Comparison of ENCODE assay signal across 23 cellular contexts in genomic region chr5:109924708-109925107, GRCh38.
DNase-seq lines count a peak whose midpoint lies in the region; ATAC-seq, FAIRE-seq and TF ChIP-seq lines count a peak whose summit lies in the region.
"Had no signal": no experiment of that assay in that cellular context is flagged by ENCODE, and none has a peak within 500 bp of the region (broad histone marks: within the 10 kb centered on the region; RNA-seq: fewer than 3 reads in every experiment).

No MANE protein-coding gene starts in this region.

- TF ChIP-seq EP300 in SK-N-SH (IDR thresholded peaks at IDR 0.05; ENCODE audit: borderline replicate concordance in 1 of 2, low read depth in 1 of 2, low read length in 1 of 2) (peak in 1 of 2 experiments; percentile 58; a peak in 2 of 4 replicates), H1 (IDR thresholded peaks at IDR 0.05; ENCODE audit: borderline replicate concordance in 1 of 2, low read depth in 2 of 2, low read length in 2 of 2) (no peak)

- H3K4me1 Mint-ChIP-seq in CD8-positive, alpha-beta T cell (ENCODE audit: low read depth) = peaks cover 57% of the 10 kb centered on the region
- H3K4me1 Mint-ChIP-seq: CD14-positive monocyte had no signal

- H4K8ac ChIP-seq in H1 (ENCODE audit: extremely low read depth, insufficient read depth, low read length) = no peak overlapping the region

- no peak overlapping the region for H2AK5ac ChIP-seq in H1 (ENCODE audit: low read depth, low read length)

- 61% methylated on average over 1 of the region's 1 CpG for WGBS in SK-N-SH (ENCODE audit: low lambda C conversion rate)
- WGBS in H1 (ENCODE audit: extremely low coverage in 1 of 2, insufficient coverage in 1 of 2, insufficient read length in 1 of 2, insufficient replicate concordance in 2 of 2, low coverage in 1 of 2, low lambda C conversion rate in 2 of 2, missing lambda C conversion rate in 1 of 2), 2 experiments = 87% methylated on average over 1 of the region's 1 CpG; no CpG with 5 or more reads in 1 of the 2 experiments

- H3K79me2 ChIP-seq in SK-N-SH (ENCODE audit: insufficient read depth) (no peaks in the 10 kb centered on the region), H1 (ENCODE audit: control insufficient read depth in 1 of 2, insufficient read depth in 2 of 2, low read length in 2 of 2) (no peaks in the 10 kb centered on the region)

- H4K20me1 ChIP-seq in SK-N-SH (ENCODE audit: insufficient read depth) (no peaks in the 10 kb centered on the region), H1 (replicated peaks in 1 of 2; ENCODE audit: control insufficient read depth in 1 of 2, insufficient read depth in 2 of 2, low read length in 2 of 2) (no peaks in the 10 kb centered on the region)
- H4K20me1 ChIP-seq: BLaER1 treated with 17β-estradiol and CSF1 and Interleukin-3, amounts not matched to agents 10 nM and 100 nM had no signal

- H3K4ac ChIP-seq in H1 (replicated peaks; ENCODE audit: insufficient read length, low read depth, low read length) = no peak overlapping the region

- no peaks in the 10 kb centered on the region for H3K9me3 ChIP-seq in CD8-positive, alpha-beta T cell (ENCODE audit: low read length)
- H3K9me3 ChIP-seq in SK-N-SH = no peaks in the 10 kb centered on the region
- H3K9me3 ChIP-seq in H1 (ENCODE audit: insufficient read depth in 2 of 2, low read depth in 1 of 2, low read length in 1 of 2) = no peaks in the 10 kb centered on the region
- H3K9me3 ChIP-seq: A549; BE2C; BLaER1 treated with 17β-estradiol and CSF1 and Interleukin-3, amounts not matched to agents 10 nM and 100 nM had no signal

- no peaks in the 10 kb centered on the region for H3F3A ChIP-seq in SK-N-SH (replicated peaks; ENCODE audit: insufficient read depth)

- POLR2A ChIA-PET in CD8-positive, alpha-beta T cell (lab: Charles Lee) = interaction anchor here (0.9 kb wide), 1 partner anchor 64 kb away, joined by 3 read pairs; no protein-coding TSS in a partner anchor
- POLR2A ChIA-PET in SK-N-SH (lab: Yijun Ruan, JAX) = no interaction called here
- POLR2A ChIA-PET in H1 (lab: Charles Lee; ENCODE audit: partially characterized antibody) = no interaction called here

- intact Hi-C loops in CD8-positive, alpha-beta T cell (cut with DNase I, micrococcal nuclease) = loop anchor here (5.0 kb wide), 6 partner anchors 67 to 1542 kb away; partner anchors contain the start of gene FBXL17 (in 1 of the 2)

- no peaks in the 10 kb centered on the region for H3K27me3 Mint-ChIP-seq in CD8-positive, alpha-beta T cell (ENCODE audit: low read depth)
- H3K27me3 Mint-ChIP-seq: CD4-positive, alpha-beta T cell had no signal

- no peak overlapping the region for H4K91ac ChIP-seq in H1 (replicated peaks; ENCODE audit: insufficient read length, low read length)

- no peaks in the 10 kb centered on the region for H3K23me2 ChIP-seq in H1 (ENCODE audit: low read depth, low read length)

- H3K4me1 ChIP-seq in CD8-positive, alpha-beta T cell (ENCODE audit: insufficient read depth, low read length) = peaks cover 43% of the 10 kb centered on the region
- peaks cover 0 to 14% of the 10 kb centered on the region in 2 experiments; a peak in 1 of 4 replicates for H3K4me1 ChIP-seq in SK-N-SH (ENCODE audit: control insufficient read depth in 1 of 2, insufficient read depth in 2 of 2, low read depth in 1 of 2, low read length in 1 of 2)
- no peaks in the 10 kb centered on the region for H3K4me1 ChIP-seq in H1 (replicated peaks in 1 of 4; ENCODE audit: control insufficient read depth in 3 of 4, insufficient read depth in 4 of 4, low read length in 3 of 4)
- H3K4me1 ChIP-seq: A549; BE2C; BLaER1 treated with 17β-estradiol and CSF1 and Interleukin-3, amounts not matched to agents 10 nM and 100 nM had no signal

- no peak overlapping the region for H3K18ac ChIP-seq in H1 (ENCODE audit: extremely low read depth, low read length)

- no peak overlapping the region for H3K4me3 Mint-ChIP-seq in CD8-positive, alpha-beta T cell
- H3K4me3 Mint-ChIP-seq: CD14-positive monocyte; CD4-positive, alpha-beta T cell had no signal

- no peaks in the 10 kb centered on the region for H3K36me3 ChIP-seq in CD8-positive, alpha-beta T cell (ENCODE audit: insufficient read depth, low read length)
- H3K36me3 ChIP-seq in SK-N-SH (replicated peaks in 1 of 2; ENCODE audit: control insufficient read depth in 1 of 2, insufficient read depth in 2 of 2, low read length in 1 of 2) = no peaks in the 10 kb centered on the region
- no peaks in the 10 kb centered on the region for H3K36me3 ChIP-seq in H1 (ENCODE audit: control insufficient read depth in 2 of 4, insufficient read depth in 4 of 4, low read length in 3 of 4)
- H3K36me3 ChIP-seq: BE2C; BLaER1 treated with 17β-estradiol and CSF1 and Interleukin-3, amounts not matched to agents 10 nM and 100 nM had no signal

- no peak for TF ChIP-seq RAD21 in SK-N-SH (IDR thresholded peaks at IDR 0.05; ENCODE audit: low read length)
- TF ChIP-seq RAD21 in H1 (IDR thresholded peaks at IDR 0.05 in 1 of 2, conservative IDR thresholded peaks at IDR 0.05 in 1 of 2; ENCODE audit: low read depth in 2 of 2, low read length in 2 of 2) = no peak

- no peak for ATAC-seq in CD8-positive, alpha-beta T cell
- no peak for ATAC-seq in HG02588 (IDR thresholded peaks at IDR 0.05; ENCODE audit: unreplicated experiment)
- ATAC-seq: A549 had no signal

- no peak overlapping the region for H4K5ac ChIP-seq in H1 (ENCODE audit: insufficient read length, low read depth, low read length)

- H3K9ac ChIP-seq in SK-N-SH = no peak overlapping the region
- no peak overlapping the region for H3K9ac ChIP-seq in H1 (replicated peaks in 1 of 4; ENCODE audit: extremely low read depth in 1 of 4, low read depth in 3 of 4, low read length in 3 of 4)
- H3K9ac ChIP-seq: BLaER1 treated with 17β-estradiol and CSF1 and Interleukin-3, amounts not matched to agents 10 nM and 100 nM had no signal

- H3K36me3 Mint-ChIP-seq in CD8-positive, alpha-beta T cell = no peaks in the 10 kb centered on the region
- H3K36me3 Mint-ChIP-seq: CD14-positive monocyte had no signal

- H3K79me1 ChIP-seq in H1 (ENCODE audit: low read depth, low read length) = no peaks in the 10 kb centered on the region

- CTCF ChIA-PET in CD8-positive, alpha-beta T cell (lab: Charles Lee) = interaction anchor here (1.5 kb wide), 1 partner anchor 18 kb away, joined by 3 read pairs; no protein-coding TSS in a partner anchor
- CTCF ChIA-PET in SK-N-SH (lab: Yijun Ruan, JAX) (interaction anchor here (1.1 kb wide), 1 partner anchor 17 kb away, joined by 3 read pairs; no protein-coding TSS in a partner anchor), H1 (lab: Charles Lee; ENCODE audit: partially characterized antibody) (interaction anchor here (1.1 kb wide), 1 partner anchor 12 kb away, joined by 5 read pairs; no protein-coding TSS in a partner anchor)

- H2BK15ac ChIP-seq in H1 (ENCODE audit: low read length) = no peak overlapping the region

- no peak overlapping the region for H2BK12ac ChIP-seq in H1 (ENCODE audit: low read depth, low read length)

- no peaks in the 10 kb centered on the region for H3K27me3 ChIP-seq in CD8-positive, alpha-beta T cell (ENCODE audit: insufficient read depth, low read length)
- H3K27me3 ChIP-seq in SK-N-SH (ENCODE audit: insufficient read depth) = no peaks in the 10 kb centered on the region
- no peaks in the 10 kb centered on the region for H3K27me3 ChIP-seq in H1 (replicated peaks in 1 of 4; ENCODE audit: control insufficient read depth in 3 of 4, extremely low read depth in 1 of 4, insufficient read depth in 3 of 4, low read length in 3 of 4)
- H3K27me3 ChIP-seq: BE2C; BLaER1 treated with 17β-estradiol and CSF1 and Interleukin-3, amounts not matched to agents 10 nM and 100 nM had no signal

- H3K27ac Mint-ChIP-seq in CD8-positive, alpha-beta T cell = peak overlapping the region; percentile 3

- H3K4me3 ChIP-seq in CD8-positive, alpha-beta T cell (ENCODE audit: low read depth, low read length) = no peak overlapping the region
- H3K4me3 ChIP-seq in SK-N-SH (ENCODE audit: low read depth in 2 of 2, low read length in 1 of 2) = no peak overlapping the region
- H3K4me3 ChIP-seq in H1 (ENCODE audit: extremely low read depth in 1 of 4, insufficient read depth in 2 of 4, low read depth in 3 of 4, low read length in 4 of 4) = no peak overlapping the region
- H3K4me3 ChIP-seq: A549; BLaER1 treated with 17β-estradiol and CSF1 and Interleukin-3, amounts not matched to agents 10 nM and 100 nM had no signal

- H2AFZ ChIP-seq in SK-N-SH (ENCODE audit: low read depth) = no peak overlapping the region
- H2AFZ ChIP-seq in H1 (ENCODE audit: low read length) = 0 out of 2 replicates have a peak overlapping the region, but pooled peaks have one; percentile 37

- no peaks in the 10 kb centered on the region for H3K9me3 Mint-ChIP-seq in CD8-positive, alpha-beta T cell
- H3K9me3 Mint-ChIP-seq: CD4-positive, alpha-beta T cell had no signal

- no peak overlapping the region for H3K14ac ChIP-seq in H1 (ENCODE audit: insufficient read length)

- H3K23ac ChIP-seq in H1 (ENCODE audit: insufficient read length) = no peak overlapping the region

- TF ChIP-seq POLR2A in H1 (IDR thresholded peaks at IDR 0.05; ENCODE audit: control extremely low read depth in 1 of 2, low read depth in 2 of 2, low read length in 2 of 2) = no peak

- H2BK5ac ChIP-seq in H1 (ENCODE audit: low read depth, low read length) = no peak overlapping the region

- H3K27ac ChIP-seq in CD8-positive, alpha-beta T cell (ENCODE audit: low read depth, low read length) = no peak overlapping the region
- no peak overlapping the region for H3K27ac ChIP-seq in SK-N-SH (ENCODE audit: low read depth in 2 of 2, low read length in 1 of 2)
- no peak overlapping the region for H3K27ac ChIP-seq in H1 (ENCODE audit: low read depth, low read length)
- H3K27ac ChIP-seq: A549; BLaER1 treated with 17β-estradiol and CSF1 and Interleukin-3, amounts not matched to agents 10 nM and 100 nM had no signal

- no peaks in the 10 kb centered on the region for H3K9me2 ChIP-seq in SK-N-SH

- H3K4me2 ChIP-seq in SK-N-SH = no peak overlapping the region
- H3K4me2 ChIP-seq in H1 (ENCODE audit: insufficient read depth in 1 of 2, low read depth in 2 of 2, low read length in 2 of 2) = no peak overlapping the region
- H3K4me2 ChIP-seq: A549; BLaER1 treated with 17β-estradiol and CSF1 and Interleukin-3, amounts not matched to agents 10 nM and 100 nM had no signal

- H2BK120ac ChIP-seq in H1 (replicated peaks; ENCODE audit: low read depth, low read length) = no peak overlapping the region

- no peak for TF ChIP-seq CTCF in CD8-positive, alpha-beta T cell (IDR thresholded peaks at IDR 0.05)
- no peak for TF ChIP-seq CTCF in SK-N-SH (IDR thresholded peaks at IDR 0.05)
- TF ChIP-seq CTCF in H1 (IDR thresholded peaks at IDR 0.05; ENCODE audit: control extremely low read depth in 1 of 3, insufficient read depth in 1 of 3, low read depth in 1 of 3, low read length in 3 of 3) = no peak

- H3K56ac ChIP-seq in H1 (replicated peaks; ENCODE audit: insufficient read length, low read depth, low read length) = no peak overlapping the region

- no peak for FAIRE-seq in H1 (lab: Jason Lieb, UNC)
- FAIRE-seq: A549, G401.6, GM12892 had no signal

- no peak overlapping the region for H2BK20ac ChIP-seq in H1 (ENCODE audit: low read length)

- no peak for DNase-seq in CD8-positive, alpha-beta T cell
- DNase-seq in SK-N-SH = peak; percentile 24
- no peak for DNase-seq in H1 (ENCODE audit: low read depth in 1 of 2, low spot score in 2 of 2)
- no peak for DNase-seq in D341Med (ENCODE audit: low spot score)
- DNase-seq in T1000 (lab: John Stamatoyannopoulos, UW) = no peak
- DNase-seq: 8988T; ACHN; AML-193; BE2C; Calu3; CD4-positive, alpha-beta T cell; COR-L47; DMS153; DND-41; GOT3; H7; HCEC 1CT had no signal
